8 cellular contexts compared by ENCODE assay signal in the genomic region with DNA sequence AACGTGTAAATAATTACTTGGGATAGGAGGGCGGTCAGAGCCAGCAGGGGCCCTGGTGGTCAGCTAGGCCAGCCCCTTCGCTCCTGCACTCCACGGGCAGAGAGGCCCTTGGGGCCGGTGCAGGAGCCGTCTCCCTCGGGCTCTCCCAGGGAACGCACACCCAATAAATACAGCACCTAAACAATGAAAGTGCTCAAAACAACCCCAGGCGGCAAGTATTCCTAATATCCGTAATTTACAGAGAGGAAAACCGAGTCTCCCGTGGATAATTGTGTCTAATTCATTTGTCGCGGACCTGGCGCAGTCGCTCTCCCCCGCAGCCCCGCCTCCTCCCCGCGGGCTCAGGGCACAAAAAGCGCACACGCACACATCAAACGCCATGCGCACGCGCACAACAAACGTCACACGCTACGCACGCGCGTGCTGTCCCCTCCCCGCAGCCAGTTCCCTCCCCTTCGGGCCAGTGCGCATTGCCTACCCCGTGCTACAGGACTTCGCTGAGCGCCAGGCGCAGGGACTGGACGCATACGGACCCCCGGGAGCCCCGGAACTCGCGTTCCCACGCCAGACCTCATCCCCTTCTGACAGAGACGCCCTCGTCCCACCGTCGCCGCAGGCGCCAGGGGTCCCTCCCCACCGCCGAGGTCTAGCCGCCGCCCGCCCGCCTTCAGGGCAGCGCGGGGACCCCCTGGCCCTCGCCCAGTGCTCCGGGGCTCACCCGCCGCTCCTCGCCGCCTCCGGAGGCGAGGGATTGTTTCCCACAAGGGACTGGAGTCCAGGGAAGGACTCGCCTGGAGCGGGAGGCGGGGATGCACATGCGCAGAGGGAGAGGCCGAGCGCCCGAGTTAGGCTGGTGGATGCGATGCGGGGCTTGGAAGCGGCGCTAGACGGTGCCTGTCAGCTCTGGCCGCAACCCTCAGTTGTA. TPM values are rescaled to one million over a fixed set of nuclear protein-coding genes. Genes with fewer than 3 reads are reported as not detected.
DNase-seq lines count a peak whose midpoint lies in the region; ATAC-seq and TF ChIP-seq lines count a peak whose summit lies in the region.

A gene (minus strand): TSS at position 324 of the 925 bp plus-strand sequence. CDS start 1,300 bp downstream, outside the sequence.

- TF ChIP-seq EP300 in Ishikawa (IDR thresholded peaks at IDR 0.05; ENCODE audit: borderline replicate concordance): no peak

- DNase-seq in DMS153 treated with DMSO at 0.1 percent for 48 hours (lab: John Stamatoyannopoulos, UW; ENCODE audit: unreplicated experiment) (peak; percentile 48), OCI-M2 (lab: John Stamatoyannopoulos, UW; ENCODE audit: unreplicated experiment) (peak; percentile 65), erythroblast (lab: John Stamatoyannopoulos, UW) (peak; percentile 96 to 97), myocyte (ENCODE audit: low read depth) (peak; percentile 98)
- peak; percentile 95 for DNase-seq in activated T-cell treated with anti-CD3 and anti-CD28 coated beads, Interleukin-2, amount 50 U/mL, for 24 hours

- TF ChIP-seq RAD21 in Ishikawa (IDR thresholded peaks at IDR 0.05; ENCODE audit: low read depth): no peak

- H3K27me3 Mint-ChIP-seq in activated T-cell treated with anti-CD3 and anti-CD28 coated beads, Interleukin-2, amount 50 U/mL, for 24 hours: no peaks in the 10 kb centered on the region
- H3K27me3 Mint-ChIP-seq in stimulated activated memory B cell treated with anti-CD40 and anti-IgM and Interleukin-4, amounts not matched to agents 10 μg/mL and 1 μg/mL and 100 μg/mL, for 72 hours: no peaks in the 10 kb centered on the region

- H3K36me3 Mint-ChIP-seq in activated T-cell treated with anti-CD3 and anti-CD28 coated beads, Interleukin-2, amount 50 U/mL, for 24 hours (ENCODE audit: low read depth): peaks cover 35% of the 10 kb centered on the region
- H3K36me3 Mint-ChIP-seq in stimulated activated memory B cell treated with anti-CD40 and anti-IgM and Interleukin-4, amounts not matched to agents 10 μg/mL and 1 μg/mL and 100 μg/mL, for 72 hours: peaks cover 21% of the 10 kb centered on the region

- H3K27ac Mint-ChIP-seq in activated T-cell treated with anti-CD3 and anti-CD28 coated beads, Interleukin-2, amount 50 U/mL, for 24 hours: peak within 1 kb of the TSS; percentile 97
- peak within 1 kb of the TSS; percentile 96 for H3K27ac Mint-ChIP-seq in stimulated activated memory B cell treated with anti-CD40 and anti-IgM and Interleukin-4, amounts not matched to agents 10 μg/mL and 1 μg/mL and 100 μg/mL, for 72 hours

- ATAC-seq in GM21619 (IDR thresholded peaks at IDR 0.05; ENCODE audit: unreplicated experiment): peak; percentile 92
- ATAC-seq in stimulated activated memory B cell treated with anti-CD40 and anti-IgM and Interleukin-4, amounts not matched to agents 10 μg/mL and 1 μg/mL and 100 μg/mL, for 72 hours: peak; percentile 98

- H3K4me1 Mint-ChIP-seq in activated T-cell treated with anti-CD3 and anti-CD28 coated beads, Interleukin-2, amount 50 U/mL, for 24 hours (ENCODE audit: low read depth): peaks cover 37% of the 10 kb centered on the region
- peaks cover 42% of the 10 kb centered on the region for H3K4me1 Mint-ChIP-seq in stimulated activated memory B cell treated with anti-CD40 and anti-IgM and Interleukin-4, amounts not matched to agents 10 μg/mL and 1 μg/mL and 100 μg/mL, for 72 hours

- no peaks in the 10 kb centered on the region for H3K9me3 Mint-ChIP-seq in activated T-cell treated with anti-CD3 and anti-CD28 coated beads, Interleukin-2, amount 50 U/mL, for 24 hours
- H3K9me3 Mint-ChIP-seq in stimulated activated memory B cell treated with anti-CD40 and anti-IgM and Interleukin-4, amounts not matched to agents 10 μg/mL and 1 μg/mL and 100 μg/mL, for 72 hours: no peaks in the 10 kb centered on the region

- H3K4me3 Mint-ChIP-seq in activated T-cell treated with anti-CD3 and anti-CD28 coated beads, Interleukin-2, amount 50 U/mL, for 24 hours: peak within 1 kb of the TSS; percentile 89
- H3K4me3 Mint-ChIP-seq in stimulated activated memory B cell treated with anti-CD40 and anti-IgM and Interleukin-4, amounts not matched to agents 10 μg/mL and 1 μg/mL and 100 μg/mL, for 72 hours: peak within 1 kb of the TSS; percentile 88

- TF ChIP-seq POLR2A in erythroblast (IDR thresholded peaks at IDR 0.05; ENCODE audit: low read length): peak; percentile 91

TF ChIP-seq in Ishikawa, 13 proteins besides CTCF, POLR2A, EP300 and RAD21:
- TF ChIP-seq NFIC (IDR thresholded peaks at IDR 0.05) (no peak), ZBTB7A (IDR thresholded peaks at IDR 0.05; ENCODE audit: low read depth) (0 out of 2 replicates have a peak, but pooled peaks have one; percentile 42), EGR1 (IDR thresholded peaks at IDR 0.05) (0 out of 2 replicates have a peak, but pooled peaks have one; percentile 54), TCF12 (IDR thresholded peaks at IDR 0.05; ENCODE audit: low read depth) (no peak), TEAD4 (IDR thresholded peaks at IDR 0.05) (no peak), CREB1 (IDR thresholded peaks at IDR 0.05; ENCODE audit: low read depth) (peak; percentile 68; the same call in 1 of the 2 replicates), CEBPB (IDR thresholded peaks at IDR 0.05) (no peak), TAF1 (IDR thresholded peaks at IDR 0.05; ENCODE audit: low read depth) (peak; percentile 92)
- TF ChIP-seq, protein P1, sequence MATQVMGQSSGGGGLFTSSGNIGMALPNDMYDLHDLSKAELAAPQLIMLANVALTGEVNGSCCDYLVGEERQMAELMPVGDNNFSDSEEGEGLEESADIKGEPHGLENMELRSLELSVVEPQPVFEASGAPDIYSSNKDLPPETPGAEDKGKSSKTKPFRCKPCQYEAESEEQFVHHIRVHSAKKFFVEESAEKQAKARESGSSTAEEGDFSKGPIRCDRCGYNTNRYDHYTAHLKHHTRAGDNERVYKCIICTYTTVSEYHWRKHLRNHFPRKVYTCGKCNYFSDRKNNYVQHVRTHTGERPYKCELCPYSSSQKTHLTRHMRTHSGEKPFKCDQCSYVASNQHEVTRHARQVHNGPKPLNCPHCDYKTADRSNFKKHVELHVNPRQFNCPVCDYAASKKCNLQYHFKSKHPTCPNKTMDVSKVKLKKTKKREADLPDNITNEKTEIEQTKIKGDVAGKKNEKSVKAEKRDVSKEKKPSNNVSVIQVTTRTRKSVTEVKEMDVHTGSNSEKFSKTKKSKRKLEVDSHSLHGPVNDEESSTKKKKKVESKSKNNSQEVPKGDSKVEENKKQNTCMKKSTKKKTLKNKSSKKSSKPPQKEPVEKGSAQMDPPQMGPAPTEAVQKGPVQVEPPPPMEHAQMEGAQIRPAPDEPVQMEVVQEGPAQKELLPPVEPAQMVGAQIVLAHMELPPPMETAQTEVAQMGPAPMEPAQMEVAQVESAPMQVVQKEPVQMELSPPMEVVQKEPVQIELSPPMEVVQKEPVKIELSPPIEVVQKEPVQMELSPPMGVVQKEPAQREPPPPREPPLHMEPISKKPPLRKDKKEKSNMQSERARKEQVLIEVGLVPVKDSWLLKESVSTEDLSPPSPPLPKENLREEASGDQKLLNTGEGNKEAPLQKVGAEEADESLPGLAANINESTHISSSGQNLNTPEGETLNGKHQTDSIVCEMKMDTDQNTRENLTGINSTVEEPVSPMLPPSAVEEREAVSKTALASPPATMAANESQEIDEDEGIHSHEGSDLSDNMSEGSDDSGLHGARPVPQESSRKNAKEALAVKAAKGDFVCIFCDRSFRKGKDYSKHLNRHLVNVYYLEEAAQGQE (IDR thresholded peaks at IDR 0.05; ENCODE audit: low read depth): no peak
- TF ChIP-seq, protein P2, sequence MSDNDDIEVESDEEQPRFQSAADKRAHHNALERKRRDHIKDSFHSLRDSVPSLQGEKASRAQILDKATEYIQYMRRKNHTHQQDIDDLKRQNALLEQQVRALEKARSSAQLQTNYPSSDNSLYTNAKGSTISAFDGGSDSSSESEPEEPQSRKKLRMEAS (IDR thresholded peaks at IDR 0.05): peak; percentile 89

RNA-seq across cellular contexts. Expression of the gene that starts here (rescaled TPM):
- 11.4 and 12.1 TPM in 2 replicates for total RNA-seq in myocyte
- polyA plus RNA-seq in myocyte (2012): 6.7 TPM

Comparison
In these comparisons a context has a peak if more than half of its experiments do, and no peak if none do; other contexts are left out.
1. Peak in every context shown above with its lines: DNase-seq and ATAC-seq.
2. DNase-seq: peak in every context shown above with its lines; median percentile 98 in myocyte; 96 in erythroblast; 95 in activated T-cell treated with anti-CD3 and anti-CD28 coated beads, Interleukin-2, amount 50 U/mL, for 24 hours; 65 in OCI-M2; 48 in DMS153 treated with DMSO at 0.1 percent for 48 hours.